ENCODE assay signal across 10 cellular contexts in the genomic region with DNA sequence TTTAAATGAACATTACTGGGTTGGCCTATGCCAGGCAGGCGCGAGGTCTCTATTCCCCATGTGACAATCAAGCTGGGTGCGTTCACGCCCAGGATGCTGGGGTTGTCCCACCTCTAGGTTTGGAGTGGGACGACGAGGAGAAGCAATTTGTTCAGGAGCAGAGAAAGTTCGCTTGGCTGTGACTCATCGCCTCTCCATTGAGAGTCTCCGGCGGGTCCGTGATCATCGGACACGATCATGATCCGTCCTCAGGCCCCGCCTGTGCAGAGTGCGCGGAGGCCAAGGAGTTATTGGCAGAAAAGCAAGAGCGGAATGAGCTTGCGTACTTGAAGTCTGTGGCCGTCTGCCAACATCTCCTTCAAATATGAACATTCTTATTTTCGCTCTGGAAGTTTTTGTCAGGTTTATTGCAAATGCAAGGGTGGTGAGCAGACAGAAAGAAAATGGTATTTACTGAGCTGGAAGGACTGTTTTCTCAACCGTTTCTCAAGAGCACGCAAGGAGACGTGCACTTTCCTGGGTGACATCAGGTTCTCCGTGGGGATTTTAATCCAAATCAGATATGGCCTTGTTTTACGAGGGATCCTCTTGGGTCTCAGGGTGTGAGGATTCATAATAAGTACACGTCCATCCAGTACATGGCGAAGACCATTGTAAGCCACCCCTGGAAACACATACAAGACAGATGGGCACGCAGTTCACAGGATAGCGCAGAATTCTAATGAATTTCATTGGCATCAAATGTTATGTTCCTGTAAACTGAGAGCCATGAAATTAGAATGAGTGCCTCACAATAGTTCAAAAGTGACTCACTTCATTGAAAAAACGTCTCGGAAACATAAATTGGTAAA.
DNase-seq lines count a peak whose midpoint lies in the region; ATAC-seq, FAIRE-seq and TF ChIP-seq lines count a peak whose summit lies in the region.
"Had no signal": no experiment of that assay in that cellular context is flagged by ENCODE, and none has a peak within 500 bp of the region (broad histone marks: within the 10 kb centered on the region; RNA-seq: fewer than 3 reads in every experiment).

No MANE protein-coding gene starts in this region.

- peak overlapping the region; percentile 99 for H3K27ac Mint-ChIP-seq in HFFc6
- H3K27ac Mint-ChIP-seq: T-helper 1 cell treated with Interleukin-12 subunit alpha and Interleukin-12 subunit beta and Interleukin-4 antibody, amounts not matched to agents 30 μg/mL and 1 μg/mL, for 36 hours had no signal

- no peaks in the 10 kb centered on the region; the same call in 1 of the 2 replicates for H3K9me3 Mint-ChIP-seq in HFFc6
- H3K9me3 Mint-ChIP-seq: T-helper 1 cell treated with Interleukin-12 subunit alpha and Interleukin-12 subunit beta and Interleukin-4 antibody, amounts not matched to agents 30 μg/mL and 1 μg/mL, for 36 hours had no signal

- ATAC-seq in thoracic aorta (ENCODE audit: insufficient number of reproducible peaks, low FRiP score, low read depth), result peak; percentile 41
- ATAC-seq in HG03342 (IDR thresholded peaks at IDR 0.05; ENCODE audit: unreplicated experiment), result no peak
- ATAC-seq: HCT116 had no signal

- H3K27me3 ChIP-seq in keratinocyte (ENCODE audit: control insufficient read depth, extremely low read depth, insufficient read depth, low read length) (peaks cover 11% of the 10 kb centered on the region), thoracic aorta (replicated peaks; ENCODE audit: insufficient read depth) (no peaks in the 10 kb centered on the region)

- H3K4me1 ChIP-seq in keratinocyte (ENCODE audit: control insufficient read depth, extremely low read depth, insufficient read depth, low read length), result peaks cover 25% of the 10 kb centered on the region
- peaks cover 10 to 69% of the 10 kb centered on the region in 2 donors for H3K4me1 ChIP-seq in thoracic aorta (ENCODE audit: control insufficient read depth in 1 of 2, low read depth in 2 of 2)

- H3K9me3 ChIP-seq in keratinocyte (ENCODE audit: control insufficient read depth, low read depth, low read length) (no peaks in the 10 kb centered on the region), thoracic aorta (no peaks in the 10 kb centered on the region)

- H3K4me3 Mint-ChIP-seq in HFFc6, result peak overlapping the region; percentile 92
- H3K4me3 Mint-ChIP-seq: T-helper 1 cell treated with Interleukin-12 subunit alpha and Interleukin-12 subunit beta and Interleukin-4 antibody, amounts not matched to agents 30 μg/mL and 1 μg/mL, for 36 hours had no signal

- peaks cover 2% of the 10 kb centered on the region for H3K27me3 Mint-ChIP-seq in HFFc6 (ENCODE audit: insufficient read depth)

- peaks cover 13% of the 10 kb centered on the region; the same call in 1 of the 2 replicates for H3K36me3 Mint-ChIP-seq in HFFc6 (ENCODE audit: low read depth)

- FAIRE-seq in keratinocyte (lab: Jason Lieb, UNC), result peak; percentile 39

- TF ChIP-seq CTCF in HFFc6 (IDR thresholded peaks at IDR 0.05) (no peak), keratinocyte (optimal IDR thresholded peaks at IDR 0.05 in 1 of 3, IDR thresholded peaks at IDR 0.05 in 1 of 3, conservative IDR thresholded peaks at IDR 0.05 in 1 of 3; ENCODE audit: extremely low read depth in 1 of 3, insufficient read depth in 2 of 3, low read length in 3 of 3) (no peak), thoracic aorta (IDR thresholded peaks at IDR 0.05) (no peak)

- H3K9ac ChIP-seq in keratinocyte (ENCODE audit: control insufficient read depth, extremely low read depth, insufficient read depth, low read length), result no peak overlapping the region

- H3K4me3 ChIP-seq in keratinocyte (ENCODE audit: control insufficient read depth in 2 of 3, extremely low read depth in 1 of 3, insufficient read depth in 2 of 3, low read depth in 1 of 3, low read length in 3 of 3) (peak overlapping the region in 1 of 3 experiments; percentile 43), thoracic aorta (peak overlapping the region; percentile 72)

- no peaks in the 10 kb centered on the region for H3K9me1 ChIP-seq in keratinocyte (ENCODE audit: control insufficient read depth, extremely low read depth, insufficient read depth, low read length)

- peak overlapping the region; percentile 65 for H2AFZ ChIP-seq in keratinocyte (ENCODE audit: control insufficient read depth, low read length)

- peak; percentile 96 for DNase-seq in HFFc6
- peak; percentile 93 for DNase-seq in amniotic stem cell (lab: John Stamatoyannopoulos, UW)
- DNase-seq in keratinocyte (ENCODE audit: low read depth, low spot score), result no peak
- peak; percentile 87 for DNase-seq in thoracic aorta (ENCODE audit: low spot score)
- no peak for DNase-seq in NCI-H1436 treated with DMSO at 0.1 percent for 48 hours (lab: John Stamatoyannopoulos, UW)
- no peak for DNase-seq in activated CD8-positive, alpha-beta memory T cell treated with anti-CD3 and anti-CD28 coated beads, Interleukin-2, amount 50 U/mL, for 48 hours
- DNase-seq in islet precursor cell, result no peak

- H3K27ac ChIP-seq in keratinocyte (ENCODE audit: control insufficient read depth, insufficient read depth, low read length), result no peak overlapping the region
- peak overlapping the region; percentile 92 to 98 for H3K27ac ChIP-seq in thoracic aorta

- H3K79me2 ChIP-seq in keratinocyte (ENCODE audit: control insufficient read depth, insufficient read depth, low read length), result no peaks in the 10 kb centered on the region

- H3K36me3 ChIP-seq in keratinocyte (ENCODE audit: control insufficient read depth in 2 of 2, extremely low read depth in 1 of 2, insufficient read depth in 2 of 2, low read length in 2 of 2) (no peaks in the 10 kb centered on the region), thoracic aorta (no peaks in the 10 kb centered on the region)

- H3K4me1 Mint-ChIP-seq in HFFc6 (ENCODE audit: low read depth), result peaks cover 48% of the 10 kb centered on the region

- dilution Hi-C loops in keratinocyte (cut with MboI; ENCODE audit: extremely low pct_ligation_motif_present, low sequenced_read_pairs), result no loop called here

- H3K4me2 ChIP-seq in keratinocyte (ENCODE audit: control insufficient read depth, extremely low read depth, insufficient read depth, low read depth, low read length), result peak overlapping the region; percentile 75

- peaks cover 2% of the 10 kb centered on the region for H4K20me1 ChIP-seq in keratinocyte (ENCODE audit: control insufficient read depth, extremely low read depth, insufficient read depth, low read length)

Comparison
In these comparisons a context has a peak if more than half of its experiments do, and no peak if none do; other contexts are left out.
1. DNase-seq: peak in HFFc6 (single experiment), amniotic stem cell (single experiment) and thoracic aorta (single experiment); none in keratinocyte (single experiment), NCI-H1436 treated with DMSO at 0.1 percent for 48 hours (single experiment), activated CD8-positive, alpha-beta memory T cell treated with anti-CD3 and anti-CD28 coated beads, Interleukin-2, amount 50 U/mL, for 48 hours (single experiment) and islet precursor cell (single experiment).